9 cellular contexts compared by ENCODE assay signal in the genomic region with DNA sequence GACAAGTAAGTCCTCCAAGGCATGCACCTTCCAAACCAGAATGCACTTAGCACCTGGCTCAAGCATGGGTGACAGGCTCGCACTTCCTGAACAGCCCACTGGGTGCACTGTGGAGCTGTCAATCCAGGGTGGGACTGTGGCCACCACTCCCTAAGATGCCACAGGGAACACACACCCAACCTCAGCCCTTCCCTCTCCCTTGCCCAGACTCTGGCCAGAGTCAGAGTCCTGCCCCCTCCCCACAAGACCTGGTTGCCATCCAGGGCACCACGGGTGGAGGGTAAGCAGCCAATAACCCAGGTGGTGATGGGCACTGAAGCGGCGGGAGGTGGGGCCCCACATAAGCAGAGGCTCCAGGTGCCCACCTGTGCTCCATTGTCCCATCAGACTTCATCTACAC.
DNase-seq lines count a peak whose midpoint lies in the region; ATAC-seq, FAIRE-seq and TF ChIP-seq lines count a peak whose summit lies in the region.
"Had no signal": no experiment of that assay in that cellular context is flagged by ENCODE, and none has a peak within 500 bp of the region (broad histone marks: within the 10 kb centered on the region; RNA-seq: fewer than 3 reads in every experiment).

No MANE protein-coding gene starts in this region.

- 90% methylated on average over 4 of the region's 4 CpGs; no CpG with 5 or more reads in 1 of the 2 donors for WGBS in transverse colon (ENCODE audit: low coverage in 1 of 2), 2 donors

- no peak overlapping the region for H3K4me3 ChIP-seq in bronchial epithelial cell (ENCODE audit: low read depth, low read length)
- H3K4me3 ChIP-seq in transverse colon, result no peak overlapping the region

- intact Hi-C loops in transverse colon (cut with DNase I; ENCODE audit: low total_unique reads), result no loop called here

- FAIRE-seq in bronchial epithelial cell (lab: Jason Lieb, UNC), result no peak
- FAIRE-seq: colon had no signal

- no peak overlapping the region for H3K27ac ChIP-seq in C4-2B
- H3K27ac ChIP-seq in transverse colon, result peak overlapping the region in 2 of 4 donors; percentile 22 to 36

- DNase-seq in bronchial epithelial cell (ENCODE audit: low read depth) (no peak), transverse colon (peak; percentile 63), anterior cingulate cortex (lab: John Stamatoyannopoulos, UW) (no peak), kidney glomerular epithelial cell (lab: John Stamatoyannopoulos, UW) (no peak)
- no peak for DNase-seq in NK-92 treated with Interleukin-12 subunit alpha and Interleukin-12 subunit beta, amount 100 ng/mL, for 24 hours (lab: John Stamatoyannopoulos, UW)

- no peak for TF ChIP-seq POLR2A in transverse colon (IDR thresholded peaks at IDR 0.05)

- in situ Hi-C loops in transverse colon (cut with MboI; ENCODE audit: low pct_ligation_motif_present in 1 of 4, low pct_unique_long_range_greater_than_20kb in 1 of 4, low sequenced_read_pairs in 3 of 4), result no loop called here

- H3K27me3 ChIP-seq in bronchial epithelial cell (ENCODE audit: control insufficient read depth, insufficient read depth, low read length), result no peaks in the 10 kb centered on the region
- no peaks in the 10 kb centered on the region for H3K27me3 ChIP-seq in transverse colon

- no peak for TF ChIP-seq EP300 in transverse colon (IDR thresholded peaks at IDR 0.05; ENCODE audit: low read depth)

- H3K9me3 ChIP-seq in transverse colon, result no peaks in the 10 kb centered on the region

- H3K36me3 ChIP-seq in bronchial epithelial cell (ENCODE audit: control insufficient read depth, insufficient read depth, low read length) (no peaks in the 10 kb centered on the region), transverse colon (no peaks in the 10 kb centered on the region)

- H3K4me1 ChIP-seq in transverse colon, result peaks cover 6 to 25% (median 12%) of the 10 kb centered on the region in 4 donors

- peak; percentile 66 for TF ChIP-seq CTCF in C4-2B (conservative IDR thresholded peaks at IDR 0.05)
- peak; percentile 34 for TF ChIP-seq CTCF in bronchial epithelial cell (IDR thresholded peaks at IDR 0.05; ENCODE audit: insufficient read depth, low read length, severe bottlenecking)
- TF ChIP-seq CTCF in transverse colon (IDR thresholded peaks at IDR 0.05), result peak; percentile 18 to 55 (median 36)

- peak; percentile 67 for ATAC-seq in GM19324 (IDR thresholded peaks at IDR 0.05; ENCODE audit: low FRiP score, unreplicated experiment)
- peak; percentile 84 for ATAC-seq in HG03460 (IDR thresholded peaks at IDR 0.05; ENCODE audit: unreplicated experiment)
